14 cellular contexts compared by ENCODE assay signal in the genomic region with DNA sequence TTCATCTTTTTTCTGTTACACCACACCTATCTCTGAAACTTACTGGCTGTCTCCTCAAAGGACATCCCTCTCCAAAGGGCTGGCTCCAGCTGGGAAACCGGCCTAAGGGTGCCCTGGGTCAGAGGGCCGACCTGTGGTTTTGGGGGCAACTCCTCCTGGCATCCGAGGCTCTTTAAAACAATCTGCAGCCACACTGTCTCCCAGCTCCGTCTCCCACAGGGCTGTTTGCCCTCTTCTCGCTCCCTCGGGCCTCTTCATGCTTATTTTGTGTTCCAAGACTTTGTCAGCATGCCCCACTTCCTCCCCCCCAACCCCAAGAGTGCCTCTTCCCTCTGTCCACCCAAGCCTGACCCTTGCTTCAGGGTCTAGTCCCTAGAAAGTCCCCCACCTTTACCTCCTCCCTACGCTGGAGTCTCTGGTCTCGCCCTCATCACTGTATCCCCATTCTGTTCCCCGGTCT. TPM values are rescaled to one million over a fixed set of nuclear protein-coding genes. Genes with fewer than 3 reads are reported as not detected.
DNase-seq lines count a peak whose midpoint lies in the region; ATAC-seq, FAIRE-seq and TF ChIP-seq lines count a peak whose summit lies in the region.
"Had no signal": no experiment of that assay in that cellular context is flagged by ENCODE, and none has a peak within 500 bp of the region (broad histone marks: within the 10 kb centered on the region; RNA-seq: fewer than 3 reads in every experiment).

No MANE protein-coding gene starts in this region.

- peak; percentile 55 for DNase-seq in NB4 (ENCODE audit: low read depth)
- DNase-seq in osteoblast (ENCODE audit: insufficient read length, low spot score, missing footprints), result peak; percentile 68
- DNase-seq in HuH-7.5 (ENCODE audit: low spot score), result no peak
- DNase-seq in kidney tubule cell (ENCODE audit: low spot score), result no peak
- no peak for DNase-seq in GM19239 (ENCODE audit: insufficient read length, low spot score)
- DNase-seq: activated gamma-delta T cell treated with Interleukin-2 at 50 U/mL for 16 hours, kidney, NCI-H1930, SW 1271 had no signal

- no peak for FAIRE-seq in GM19239 (lab: Jason Lieb, UNC)
- FAIRE-seq: kidney had no signal

- H3K27ac ChIP-seq in duodenal mucosa (ENCODE audit: low read depth, low read length) (peak overlapping the region; percentile 57), osteoblast (ENCODE audit: low read depth, low read length) (no peak overlapping the region)
- H3K27ac ChIP-seq: epithelial cell of prostate, suprapubic skin had no signal

- H3K36me3 ChIP-seq in duodenal mucosa (ENCODE audit: control insufficient read depth in 1 of 2, insufficient read depth in 2 of 2, low read length in 2 of 2) (peaks cover 0 to 6% of the 10 kb centered on the region in 2 donors), osteoblast (ENCODE audit: insufficient read depth, low read length) (no peaks in the 10 kb centered on the region)
- H3K36me3 ChIP-seq: suprapubic skin had no signal

- H3K4me1 ChIP-seq in duodenal mucosa (ENCODE audit: control insufficient read depth in 1 of 2, insufficient read depth in 2 of 2, low read length in 2 of 2) (peaks cover 70 to 77% of the 10 kb centered on the region in 2 donors), osteoblast (ENCODE audit: insufficient read depth, low read length) (peaks cover 31% of the 10 kb centered on the region)

- peaks cover 33% of the 10 kb centered on the region for H3K79me2 ChIP-seq in osteoblast (ENCODE audit: insufficient read depth, low read length)

- H4K20me1 ChIP-seq in osteoblast (ENCODE audit: insufficient read depth, low read length), result peaks cover 27% of the 10 kb centered on the region

- H3K27me3 ChIP-seq in duodenal mucosa (ENCODE audit: control insufficient read depth in 1 of 2, insufficient read depth in 2 of 2, low read length in 2 of 2) (no peaks in the 10 kb centered on the region), osteoblast (ENCODE audit: insufficient read depth, low read length) (no peaks in the 10 kb centered on the region)
- H3K27me3 ChIP-seq: suprapubic skin had no signal

- H3K9me3 ChIP-seq in duodenal mucosa (ENCODE audit: control insufficient read depth in 1 of 2, low read length in 2 of 2), result no peaks in the 10 kb centered on the region
- no peaks in the 10 kb centered on the region for H3K9me3 ChIP-seq in osteoblast (ENCODE audit: low read depth, low read length)
- H3K9me3 ChIP-seq: suprapubic skin had no signal

- H3K4me2 ChIP-seq in osteoblast (ENCODE audit: insufficient read depth, low read length), result no peak overlapping the region

- H3K9ac ChIP-seq in duodenal mucosa (ENCODE audit: low read depth in 1 of 2, low read length in 2 of 2), result peak overlapping the region; percentile 49 to 56

- H3K4me3 ChIP-seq in GM08714 (ENCODE audit: low read length) (peak overlapping the region; percentile 47; the same call in 1 of the 2 replicates), NB4 (ENCODE audit: low read depth, low read length) (peak overlapping the region; percentile 63), duodenal mucosa (ENCODE audit: low read depth in 1 of 2, low read length in 2 of 2) (peak overlapping the region; percentile 72), osteoblast (ENCODE audit: insufficient read depth, low read length) (no peak overlapping the region)

- no peak for TF ChIP-seq POLR2A in NB4 (IDR thresholded peaks at IDR 0.05; ENCODE audit: extremely low read depth, insufficient read length)

- TF ChIP-seq CTCF in NB4 (IDR thresholded peaks at IDR 0.05; ENCODE audit: low read depth, low read length) (no peak), osteoblast (IDR thresholded peaks at IDR 0.05; ENCODE audit: extremely low read depth, low read depth, low read length) (no peak)

- no peak overlapping the region for H2AFZ ChIP-seq in osteoblast (ENCODE audit: low read length)

- no peak for ATAC-seq in GM18498 (IDR thresholded peaks at IDR 0.05; ENCODE audit: unreplicated experiment)

RNA-seq across cellular contexts. Expression of a gene that starts 1.3 kb away (rescaled TPM):
- 30.6 and 31.5 TPM in 2 replicates for total RNA-seq in osteoblast

RNA-seq across cellular contexts. Expression of a gene that starts 31.9 kb away (rescaled TPM):
- total RNA-seq in osteoblast, result not detected in 2 replicates
- total RNA-seq: kidney, suprapubic skin had no signal

RNA-seq across cellular contexts. Expression of a gene that starts 32.1 kb away (rescaled TPM):
- total RNA-seq in osteoblast, result under 0.01 TPM in 1 of 2 replicates, not detected in the other
- total RNA-seq: kidney had no signal

RNA-seq across cellular contexts. Expression of a gene that starts 45.9 kb away (rescaled TPM):
- not detected in 2 replicates for total RNA-seq in osteoblast
- total RNA-seq: kidney had no signal

RNA-seq across cellular contexts. Expression of a gene that starts 55.2 kb away (rescaled TPM):
- 0.36 TPM in 1 of 2 replicates, not detected in the other for total RNA-seq in osteoblast

Comparison
In these comparisons a context has a peak if more than half of its experiments do, and no peak if none do; other contexts are left out.
1. DNase-seq: peak in NB4 (single experiment) and osteoblast (single experiment); none in HuH-7.5 (single experiment), kidney tubule cell (single experiment) and GM19239 (single experiment).